In genomic region chr3:43995078-43995928, GRCh38 we compare ENCODE assay signal across 2 cellular contexts.
TF ChIP-seq lines count a peak whose summit lies in the region.

No MANE protein-coding gene starts in this region.

TF ChIP-seq in GM23338, 12 proteins besides CTCF, POLR2A, EP300 and RAD21 (continued from another document):
- TF ChIP-seq ZNF462 (CRISPR knock-in tag; IDR thresholded peaks at IDR 0.05) (no peak), EZH2 (IDR thresholded peaks at IDR 0.05; ENCODE audit: low read depth, unreplicated experiment) (peak; percentile 76)

TF ChIP-seq in SK-N-SH, 30 proteins besides CTCF, POLR2A, EP300 and RAD21 (continued from another document):
- TF ChIP-seq, protein P1, sequence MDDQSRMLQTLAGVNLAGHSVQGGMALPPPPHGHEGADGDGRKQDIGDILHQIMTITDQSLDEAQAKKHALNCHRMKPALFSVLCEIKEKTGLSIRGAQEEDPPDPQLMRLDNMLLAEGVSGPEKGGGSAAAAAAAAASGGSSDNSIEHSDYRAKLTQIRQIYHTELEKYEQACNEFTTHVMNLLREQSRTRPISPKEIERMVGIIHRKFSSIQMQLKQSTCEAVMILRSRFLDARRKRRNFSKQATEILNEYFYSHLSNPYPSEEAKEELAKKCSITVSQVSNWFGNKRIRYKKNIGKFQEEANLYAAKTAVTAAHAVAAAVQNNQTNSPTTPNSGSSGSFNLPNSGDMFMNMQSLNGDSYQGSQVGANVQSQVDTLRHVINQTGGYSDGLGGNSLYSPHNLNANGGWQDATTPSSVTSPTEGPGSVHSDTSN (IDR thresholded peaks at IDR 0.05): no peak
- TF ChIP-seq RCOR1 (IDR thresholded peaks at IDR 0.05; ENCODE audit: low read length): no peak
